20 cellular contexts compared by ENCODE assay signal in the genomic region with DNA sequence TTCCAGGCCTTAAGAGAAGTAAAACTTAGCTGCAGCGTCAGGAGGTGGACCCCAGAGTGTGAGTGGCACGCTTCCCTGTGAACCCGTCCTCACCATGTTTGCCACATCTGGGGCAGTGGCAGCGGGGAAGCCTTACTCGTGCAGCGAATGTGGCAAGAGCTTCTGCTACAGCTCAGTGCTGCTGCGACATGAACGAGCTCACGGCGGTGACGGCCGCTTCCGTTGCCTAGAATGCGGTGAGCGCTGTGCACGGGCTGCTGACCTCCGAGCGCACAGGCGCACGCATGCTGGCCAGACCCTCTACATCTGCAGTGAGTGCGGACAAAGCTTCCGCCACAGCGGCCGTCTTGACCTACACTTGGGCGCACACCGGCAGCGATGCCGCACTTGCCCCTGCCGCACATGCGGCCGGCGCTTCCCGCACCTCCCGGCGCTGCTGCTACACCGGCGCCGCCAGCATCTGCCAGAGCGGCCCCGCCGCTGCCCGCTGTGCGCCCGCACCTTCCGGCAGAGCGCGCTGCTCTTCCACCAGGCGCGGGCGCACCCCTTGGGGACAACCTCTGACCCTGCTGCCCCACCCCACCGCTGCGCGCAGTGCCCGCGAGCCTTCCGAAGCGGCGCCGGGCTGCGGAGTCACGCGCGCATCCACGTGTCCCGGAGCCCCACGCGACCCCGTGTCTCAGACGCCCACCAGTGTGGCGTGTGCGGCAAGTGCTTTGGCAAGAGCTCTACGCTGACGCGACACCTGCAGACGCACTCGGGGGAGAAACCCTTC. TPM values are rescaled to one million over a fixed set of nuclear protein-coding genes. Genes with fewer than 3 reads are reported as not detected.
DNase-seq lines count a peak whose midpoint lies in the region; ATAC-seq and TF ChIP-seq lines count a peak whose summit lies in the region.
"Had no signal": no experiment of that assay in that cellular context is flagged by ENCODE, and none has a peak within 500 bp of the region (broad histone marks: within the 10 kb centered on the region; RNA-seq: fewer than 3 reads in every experiment).

No MANE protein-coding gene starts in this region.

- WGBS in endodermal cell (ENCODE audit: insufficient coverage in 1 of 2, insufficient read length in 1 of 2), 2 experiments, result 96 to 97% methylated on average over 69 to 76 of the region's 76 CpGs
- no CpG with 5 or more reads among the region's 76 CpGs for WGBS in trophoblast cell (ENCODE audit: extremely low coverage, insufficient coverage, insufficient read length)
- 88 to 90% methylated on average over 65 to 76 of the region's 76 CpGs for WGBS in aorta, 2 donors

- no peak overlapping the region for H3K23ac ChIP-seq in trophoblast cell (ENCODE audit: low read length)

- H3K27me3 ChIP-seq in endodermal cell (ENCODE audit: control insufficient read depth, insufficient read depth, low read length, poor library complexity, severe bottlenecking) (no peaks in the 10 kb centered on the region), trophoblast cell (ENCODE audit: insufficient read depth, low read length) (no peaks in the 10 kb centered on the region), aorta (ENCODE audit: control insufficient read depth in 1 of 2, insufficient read depth in 2 of 2, low read length in 1 of 2) (no peaks in the 10 kb centered on the region)
- H3K27me3 ChIP-seq in effector memory CD4-positive, alpha-beta T cell (replicated peaks; ENCODE audit: control insufficient read depth, insufficient read depth, low read length, poor library complexity, severe bottlenecking), result no peaks in the 10 kb centered on the region
- H3K27me3 ChIP-seq: BE2C, SJCRH30 had no signal

- H3K18ac ChIP-seq in trophoblast cell (ENCODE audit: low read length), result no peak overlapping the region

- no peaks in the 10 kb centered on the region for H3K27me3 Mint-ChIP-seq in stimulated activated naive CD8-positive, alpha-beta T cell treated with anti-CD3 and anti-CD28 coated beads, Interleukin-15, amount 100 ng/mL, for 72 hours
- no peaks in the 10 kb centered on the region for H3K27me3 Mint-ChIP-seq in endodermal cell (ENCODE audit: insufficient read depth)

- H3K36me3 Mint-ChIP-seq in endodermal cell (ENCODE audit: low read depth), result peaks cover 32% of the 10 kb centered on the region

- H3K9ac ChIP-seq in endodermal cell (ENCODE audit: extremely low read depth, low read length, poor library complexity, severe bottlenecking), result no peak overlapping the region
- H3K9ac ChIP-seq in trophoblast cell (ENCODE audit: low read length), result no peak overlapping the region

- ATAC-seq in stimulated activated naive CD8-positive, alpha-beta T cell treated with anti-CD3 and anti-CD28 coated beads, Interleukin-15, amount 100 ng/mL, for 72 hours, result peak; percentile 62
- no peak for ATAC-seq in stimulated activated naive CD8-positive, alpha-beta T cell treated with anti-CD3 and anti-CD28 coated beads, Interleukin-15, Interleukin-2, amounts not matched to agents 100 U/mL and 50 U/mL, for 24 hours
- ATAC-seq in aorta (ENCODE audit: low FRiP score) (peak; percentile 16), HG02884 (IDR thresholded peaks at IDR 0.05; ENCODE audit: unreplicated experiment) (no peak), HG03108 (IDR thresholded peaks at IDR 0.05; ENCODE audit: unreplicated experiment) (no peak)

- no peaks in the 10 kb centered on the region for H3K9me3 ChIP-seq in endodermal cell (ENCODE audit: control insufficient read depth, low read length)
- H3K9me3 ChIP-seq in trophoblast cell (ENCODE audit: insufficient read depth, low read depth, low read length), result no peaks in the 10 kb centered on the region
- H3K9me3 ChIP-seq in aorta (ENCODE audit: control insufficient read depth, low read length), result no peaks in the 10 kb centered on the region
- no peaks in the 10 kb centered on the region for H3K9me3 ChIP-seq in effector memory CD4-positive, alpha-beta T cell (ENCODE audit: control insufficient read depth, low read length)
- H3K9me3 ChIP-seq: BE2C, SJCRH30 had no signal

- H4K8ac ChIP-seq in trophoblast cell (ENCODE audit: low read depth, low read length), result no peak overlapping the region

- no peak for DNase-seq in stimulated activated naive CD8-positive, alpha-beta T cell treated with anti-CD3 and anti-CD28 coated beads, Interleukin-15, amount 100 ng/mL, for 72 hours
- no peak for DNase-seq in stimulated activated naive CD8-positive, alpha-beta T cell treated with anti-CD3 and anti-CD28 coated beads, Interleukin-15, Interleukin-2, amounts not matched to agents 100 U/mL and 50 U/mL, for 24 hours
- peak; percentile 36 for DNase-seq in endodermal cell
- no peak for DNase-seq in trophoblast cell
- DNase-seq in aorta, result no peak
- no peak for DNase-seq in effector memory CD4-positive, alpha-beta T cell
- DNase-seq: BE2C; H7; HFFc6; IMR-90; NCI-H1105; NCI-H146; NCI-H2029; NCI-H226; NCI-H510A treated with DMSO at 0.1 percent for 48 hours; NCI-H774; NK-92 treated with Interleukin-12 subunit alpha and Interleukin-12 subunit beta, amount 100 ng/mL, for 24 hours; SJCRH30 had no signal

- H3K4me3 ChIP-seq in endodermal cell (ENCODE audit: low read length) (no peak overlapping the region), trophoblast cell (ENCODE audit: low read depth, low read length) (peak overlapping the region; percentile 16), aorta (ENCODE audit: low read length in 2 of 2) (no peak overlapping the region)
- no peak overlapping the region for H3K4me3 ChIP-seq in effector memory CD4-positive, alpha-beta T cell (ENCODE audit: insufficient read depth, low read depth, low read length, poor library complexity, severe bottlenecking)
- H3K4me3 ChIP-seq: SJCRH30 had no signal

- H3K9me3 Mint-ChIP-seq in stimulated activated naive CD8-positive, alpha-beta T cell treated with anti-CD3 and anti-CD28 coated beads, Interleukin-15, amount 100 ng/mL, for 72 hours, result no peaks in the 10 kb centered on the region
- H3K9me3 Mint-ChIP-seq in endodermal cell, result no peaks in the 10 kb centered on the region
- H3K9me3 Mint-ChIP-seq: HFFc6 had no signal

- H3K27ac ChIP-seq in endodermal cell (ENCODE audit: low read depth, low read length) (no peak overlapping the region), trophoblast cell (ENCODE audit: low read depth, low read length) (no peak overlapping the region), aorta (ENCODE audit: low read depth in 1 of 2, low read length in 2 of 2) (no peak overlapping the region)
- H3K27ac ChIP-seq in effector memory CD4-positive, alpha-beta T cell (ENCODE audit: insufficient read depth, low read length, poor library complexity, severe bottlenecking), result no peak overlapping the region
- H3K27ac ChIP-seq: SJCRH30 had no signal

- no peak overlapping the region for H2BK120ac ChIP-seq in trophoblast cell (ENCODE audit: insufficient read depth, low read length, poor library complexity)

- no peak overlapping the region for H3K27ac Mint-ChIP-seq in stimulated activated naive CD8-positive, alpha-beta T cell treated with anti-CD3 and anti-CD28 coated beads, Interleukin-15, amount 100 ng/mL, for 72 hours
- no peak overlapping the region for H3K27ac Mint-ChIP-seq in endodermal cell
- H3K27ac Mint-ChIP-seq: HFFc6 had no signal

- H3K79me1 ChIP-seq in trophoblast cell (ENCODE audit: low read length), result no peaks in the 10 kb centered on the region

- H2BK12ac ChIP-seq in trophoblast cell (ENCODE audit: low read length), result no peak overlapping the region

- intact Hi-C loops in aorta (cut with DNase I), result no loop called here

- H2AK5ac ChIP-seq in trophoblast cell (ENCODE audit: low read length), result no peak overlapping the region

- no peak overlapping the region for H3K4ac ChIP-seq in trophoblast cell (ENCODE audit: low read depth, low read length)

- H3K14ac ChIP-seq in trophoblast cell (ENCODE audit: low read length), result no peak overlapping the region

- no peak overlapping the region for H3K4me2 ChIP-seq in trophoblast cell (ENCODE audit: low read length)

- H3K79me2 ChIP-seq in trophoblast cell (ENCODE audit: control insufficient read depth, insufficient read depth, low read length, poor library complexity), result no peaks in the 10 kb centered on the region

- no peak overlapping the region for H3K4me3 Mint-ChIP-seq in stimulated activated naive CD8-positive, alpha-beta T cell treated with anti-CD3 and anti-CD28 coated beads, Interleukin-15, amount 100 ng/mL, for 72 hours
- H3K4me3 Mint-ChIP-seq in endodermal cell, result no peak overlapping the region
- H3K4me3 Mint-ChIP-seq: HFFc6 had no signal

- H3K4me1 ChIP-seq in endodermal cell (ENCODE audit: control insufficient read depth, insufficient read depth, low read length), result no peaks in the 10 kb centered on the region
- peaks cover 14 to 15% of the 10 kb centered on the region in 2 experiments for H3K4me1 ChIP-seq in trophoblast cell (ENCODE audit: control insufficient read depth in 1 of 2, insufficient read depth in 2 of 2, low read length in 2 of 2)
- no peaks in the 10 kb centered on the region for H3K4me1 ChIP-seq in aorta (ENCODE audit: control insufficient read depth in 1 of 2, insufficient read depth in 2 of 2, low read length in 2 of 2)
- no peaks in the 10 kb centered on the region for H3K4me1 ChIP-seq in effector memory CD4-positive, alpha-beta T cell (ENCODE audit: control insufficient read depth, insufficient read depth, low read length, poor library complexity, severe bottlenecking)
- H3K4me1 ChIP-seq: BE2C, SJCRH30 had no signal

- H3K36me3 ChIP-seq in endodermal cell (ENCODE audit: control insufficient read depth, insufficient read depth, low read length) (peaks cover 46% of the 10 kb centered on the region), trophoblast cell (ENCODE audit: control insufficient read depth in 1 of 2, insufficient read depth in 2 of 2, low read length in 2 of 2) (peaks cover 52 to 79% of the 10 kb centered on the region in 2 experiments), aorta (ENCODE audit: control insufficient read depth in 1 of 2, insufficient read depth in 2 of 2, low read length in 1 of 2) (peaks cover 0 to 20% of the 10 kb centered on the region in 2 donors)
- peaks cover 64% of the 10 kb centered on the region for H3K36me3 ChIP-seq in effector memory CD4-positive, alpha-beta T cell (ENCODE audit: control insufficient read depth, insufficient read depth, low read length)

- no peak overlapping the region for H4K12ac ChIP-seq in trophoblast cell (ENCODE audit: low read depth, low read length)

- no peak for TF ChIP-seq CTCF in endodermal cell (conservative IDR thresholded peaks at IDR 0.05)

- no peak overlapping the region for H4K91ac ChIP-seq in trophoblast cell (ENCODE audit: low read depth, low read length)

- no peak overlapping the region for H2AFZ ChIP-seq in trophoblast cell (ENCODE audit: insufficient read depth, low read length, poor library complexity)

- H2BK5ac ChIP-seq in trophoblast cell (ENCODE audit: low read depth, low read length, poor library complexity), result no peak overlapping the region

- peaks cover 2% of the 10 kb centered on the region for H3K4me1 Mint-ChIP-seq in stimulated activated naive CD8-positive, alpha-beta T cell treated with anti-CD3 and anti-CD28 coated beads, Interleukin-15, amount 100 ng/mL, for 72 hours
- H3K4me1 Mint-ChIP-seq in endodermal cell, result no peaks in the 10 kb centered on the region

RNA-seq across cellular contexts. Expression of a gene that starts 9.3 kb away (rescaled TPM):
- total RNA-seq in endodermal cell, result 10 to 100 TPM; 33.6 to 40.5 TPM
- polyA plus RNA-seq in endodermal cell (2013, experiment 1 of 2), result 26.2 TPM
- 25.0 TPM for polyA plus RNA-seq in endodermal cell (2013, experiment 2 of 2)
- polyA plus RNA-seq in trophoblast cell (2013), result 40.2 and 42.1 TPM in 2 replicates
- 10 to 100 TPM; 18.7 to 30.5 TPM for total RNA-seq in aorta
- polyA plus RNA-seq in aorta, result 10 to 100 TPM in 1 of 2 donors, 1 to 10 TPM in 1; 5.1 to 11.0 TPM

RNA-seq across cellular contexts. Expression of a gene that starts 11.5 kb away (rescaled TPM):
- total RNA-seq in endodermal cell (10 to 100 TPM; 47.6 to 50.3 TPM), aorta (10 to 100 TPM; 20.7 to 41.3 TPM)
- polyA plus RNA-seq in endodermal cell (2013, experiment 1 of 2), result 79.3 TPM
- polyA plus RNA-seq in endodermal cell (2013, experiment 2 of 2), result 69.4 TPM
- polyA plus RNA-seq in trophoblast cell (2013), result 23.6 and 24.7 TPM in 2 replicates
- 100 to 1,000 TPM in 1 of 2 donors, 10 to 100 TPM in 1; 10.3 to 176 TPM for polyA plus RNA-seq in aorta

RNA-seq across cellular contexts. Expression of a gene that starts 21.7 kb away (rescaled TPM):
- total RNA-seq in endodermal cell (10 to 100 TPM; 27.2 to 30.2 TPM), aorta (10 to 100 TPM; 21.4 to 25.1 TPM)
- polyA plus RNA-seq in endodermal cell (2013, experiment 1 of 2), result 19.6 TPM
- polyA plus RNA-seq in endodermal cell (2013, experiment 2 of 2), result 19.0 TPM
- 21.2 and 22.7 TPM in 2 replicates for polyA plus RNA-seq in trophoblast cell (2013)
- 10 to 100 TPM; 11.8 to 16.6 TPM for polyA plus RNA-seq in aorta

RNA-seq across cellular contexts. Expression of a gene that starts 58.7 kb away (rescaled TPM):
- 1 to 10 TPM; 4.8 to 7.5 TPM for total RNA-seq in endodermal cell
- 6.7 TPM for polyA plus RNA-seq in endodermal cell (2013, experiment 1 of 2)
- 5.4 TPM for polyA plus RNA-seq in endodermal cell (2013, experiment 2 of 2)
- polyA plus RNA-seq in trophoblast cell (2013), result 4.0 and 4.3 TPM in 2 replicates
- total RNA-seq in aorta, result 1 to 10 TPM; 5.3 to 6.7 TPM
- 1 to 10 TPM; 1.8 to 4.2 TPM for polyA plus RNA-seq in aorta

Comparison
In these comparisons a context has a peak if more than half of its experiments do, and no peak if none do; other contexts are left out.
1. ATAC-seq: peak in stimulated activated naive CD8-positive, alpha-beta T cell treated with anti-CD3 and anti-CD28 coated beads, Interleukin-15, amount 100 ng/mL, for 72 hours (single experiment) and aorta (single experiment); none in stimulated activated naive CD8-positive, alpha-beta T cell treated with anti-CD3 and anti-CD28 coated beads, Interleukin-15, Interleukin-2, amounts not matched to agents 100 U/mL and 50 U/mL, for 24 hours (single experiment), HG02884 (single experiment) and HG03108 (single experiment).